1 cellular context compared by ENCODE assay signal in genomic region chr15:44883219-44883900, GRCh38.
TF ChIP-seq lines count a peak whose summit lies in the region.

No MANE protein-coding gene starts in this region.

TF ChIP-seq in SK-N-SH, 30 proteins besides CTCF, POLR2A, EP300 and RAD21 (continued from another document):
- TF ChIP-seq, protein P1, sequence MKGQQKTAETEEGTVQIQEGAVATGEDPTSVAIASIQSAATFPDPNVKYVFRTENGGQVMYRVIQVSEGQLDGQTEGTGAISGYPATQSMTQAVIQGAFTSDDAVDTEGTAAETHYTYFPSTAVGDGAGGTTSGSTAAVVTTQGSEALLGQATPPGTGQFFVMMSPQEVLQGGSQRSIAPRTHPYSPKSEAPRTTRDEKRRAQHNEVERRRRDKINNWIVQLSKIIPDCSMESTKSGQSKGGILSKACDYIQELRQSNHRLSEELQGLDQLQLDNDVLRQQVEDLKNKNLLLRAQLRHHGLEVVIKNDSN (IDR thresholded peaks at IDR 0.05; ENCODE audit: borderline replicate concordance, low read depth), result no peak
- TF ChIP-seq MXI1 (IDR thresholded peaks at IDR 0.05; ENCODE audit: low read depth, low read length), result no peak
- no peak for TF ChIP-seq USF2 (IDR thresholded peaks at IDR 0.05; ENCODE audit: borderline replicate concordance, low read depth, low read length)
- TF ChIP-seq TCF12 (IDR thresholded peaks at IDR 0.05), result no peak
- TF ChIP-seq MEF2A (IDR thresholded peaks at IDR 0.05; ENCODE audit: borderline replicate concordance, low read depth), result no peak
- no peak for TF ChIP-seq POLR2AphosphoS5 (IDR thresholded peaks at IDR 0.05; ENCODE audit: low read depth, low read length)
- TF ChIP-seq, protein P2, sequence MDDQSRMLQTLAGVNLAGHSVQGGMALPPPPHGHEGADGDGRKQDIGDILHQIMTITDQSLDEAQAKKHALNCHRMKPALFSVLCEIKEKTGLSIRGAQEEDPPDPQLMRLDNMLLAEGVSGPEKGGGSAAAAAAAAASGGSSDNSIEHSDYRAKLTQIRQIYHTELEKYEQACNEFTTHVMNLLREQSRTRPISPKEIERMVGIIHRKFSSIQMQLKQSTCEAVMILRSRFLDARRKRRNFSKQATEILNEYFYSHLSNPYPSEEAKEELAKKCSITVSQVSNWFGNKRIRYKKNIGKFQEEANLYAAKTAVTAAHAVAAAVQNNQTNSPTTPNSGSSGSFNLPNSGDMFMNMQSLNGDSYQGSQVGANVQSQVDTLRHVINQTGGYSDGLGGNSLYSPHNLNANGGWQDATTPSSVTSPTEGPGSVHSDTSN (IDR thresholded peaks at IDR 0.05), result no peak
- TF ChIP-seq EZH2phosphoT487 (IDR thresholded peaks at IDR 0.05; ENCODE audit: borderline replicate concordance, low read depth), result no peak
- no peak for TF ChIP-seq RFX5 (IDR thresholded peaks at IDR 0.05; ENCODE audit: low read length)
- no peak for TF ChIP-seq TAF1 (IDR thresholded peaks at IDR 0.05; ENCODE audit: borderline replicate concordance, low read depth, low read length)
